28 cellular contexts compared by ENCODE assay signal in the genomic region with DNA sequence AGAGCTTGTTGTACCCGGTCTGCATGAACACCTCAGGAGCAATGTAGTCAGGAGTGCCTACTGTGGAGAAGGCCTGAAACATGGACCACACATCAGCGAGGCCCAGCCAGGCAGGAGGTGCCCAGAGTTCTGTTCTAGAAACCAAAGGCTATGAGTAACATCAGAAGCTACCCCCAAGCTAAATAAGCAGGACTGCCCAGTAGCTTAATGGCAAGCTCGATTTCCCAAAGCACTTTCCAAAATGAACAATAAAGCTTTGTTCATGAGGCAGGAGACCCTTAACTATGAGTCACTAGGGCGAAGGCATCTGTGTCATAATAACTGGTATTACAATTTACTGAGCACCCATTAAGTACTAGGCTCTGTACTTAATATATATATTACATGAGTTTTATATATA. TPM values are rescaled to one million over a fixed set of nuclear protein-coding genes. Genes with fewer than 3 reads are reported as not detected.
"Had no signal": no experiment of that assay in that cellular context is flagged by ENCODE, and none has a peak within 500 bp of the region (broad histone marks: within the 10 kb centered on the region; RNA-seq: fewer than 3 reads in every experiment).

No MANE protein-coding gene starts in this region.

- H3K4me1 Mint-ChIP-seq: activated CD8-positive, alpha-beta memory T cell treated with anti-CD3 and anti-CD28 coated beads, Interleukin-2, amount 10 ng/mL, durations not matched to agents 7 days and 5 days; brain; nephron progenitor cell had no signal

- H3K4me2 ChIP-seq: hepatocyte had no signal

- ATAC-seq: activated CD4-positive, CD25-positive, alpha-beta regulatory T cell treated with anti-CD3 and anti-CD28 coated beads, Interleukin-2, amount 50 U/mL, for 24 hours; activated CD8-positive, alpha-beta memory T cell treated with anti-CD3 and anti-CD28 coated beads, Interleukin-2, amount 10 ng/mL, durations not matched to agents 7 days and 5 days; activated CD8-positive, alpha-beta T cell treated with anti-CD3 and anti-CD28 coated beads for 36 hours; foreskin keratinocyte; pancreas; psoas muscle; right cardiac atrium; upper lobe of right lung had no signal

- H3K4me3 Mint-ChIP-seq: activated CD4-positive, alpha-beta T cell treated with anti-CD3 and anti-CD28 coated beads, Interleukin-2, amount 10 ng/mL, durations not matched to agents 24 days and 14 days; activated CD8-positive, alpha-beta memory T cell treated with anti-CD3 and anti-CD28 coated beads, Interleukin-2, amount 10 ng/mL, durations not matched to agents 7 days and 5 days; activated CD8-positive, alpha-beta T cell treated with anti-CD3 and anti-CD28 coated beads for 36 hours; brain; nephron progenitor cell; stimulated activated naive CD8-positive, alpha-beta T cell treated with anti-CD3 and anti-CD28 coated beads, Interleukin-15, Interleukin-2, amounts not matched to agents 100 ng/mL and 50 ng/mL, for 24 hours had no signal

- H3K9me3 ChIP-seq: pancreas, psoas muscle, thyroid gland, upper lobe of right lung had no signal

- H3K27ac ChIP-seq: foreskin keratinocyte, hepatocyte, pancreas, psoas muscle, thyroid gland, upper lobe of right lung, VCaP had no signal

- H3K4me1 ChIP-seq: foreskin keratinocyte, pancreas, psoas muscle, thyroid gland, upper lobe of right lung had no signal

- DNase-seq: activated CD4-positive, alpha-beta T cell treated with anti-CD3 and anti-CD28 coated beads, Interleukin-2, amount 10 ng/mL, durations not matched to agents 24 days and 14 days; activated CD8-positive, alpha-beta memory T cell treated with anti-CD3 and anti-CD28 coated beads, Interleukin-2, amount 10 ng/mL, durations not matched to agents 7 days and 5 days; activated CD8-positive, alpha-beta T cell treated with anti-CD3 and anti-CD28 coated beads for 36 hours; activated naive CD4-positive, alpha-beta T cell; activated T-cell treated with anti-CD3 and anti-CD28 coated beads for 4 hours; caudate nucleus; dermis blood vessel endothelial cell; effector CD8-positive, alpha-beta T cell; erythroblast; foreskin keratinocyte; glutamatergic neuron; mesenchymal stem cell; nephron progenitor cell; pancreas; psoas muscle; right cardiac atrium; stimulated activated CD4-positive, alpha-beta T cell treated with anti-CD3 and anti-CD28 coated beads, Interleukin-12 subunit alpha, Interleukin-12 subunit beta, amount 100 ng/mL, for 4 hours; substantia nigra; SW 1271; T-helper 2 cell; thyroid gland; upper lobe of right lung had no signal

- H3K27ac Mint-ChIP-seq: activated CD8-positive, alpha-beta memory T cell treated with anti-CD3 and anti-CD28 coated beads, Interleukin-2, amount 10 ng/mL, durations not matched to agents 7 days and 5 days; activated CD8-positive, alpha-beta T cell treated with anti-CD3 and anti-CD28 coated beads for 36 hours; brain; nephron progenitor cell; stimulated activated naive CD8-positive, alpha-beta T cell treated with anti-CD3 and anti-CD28 coated beads, Interleukin-15, Interleukin-2, amounts not matched to agents 100 ng/mL and 50 ng/mL, for 24 hours had no signal

- H3K79me2 ChIP-seq: hepatocyte had no signal

- H3K4me3 ChIP-seq: hepatocyte, pancreas, psoas muscle, thyroid gland, upper lobe of right lung had no signal

- H3K9me3 Mint-ChIP-seq: activated CD4-positive, alpha-beta T cell treated with anti-CD3 and anti-CD28 coated beads, Interleukin-2, amount 10 ng/mL, durations not matched to agents 24 days and 14 days; activated CD8-positive, alpha-beta T cell treated with anti-CD3 and anti-CD28 coated beads for 36 hours; brain; nephron progenitor cell; stimulated activated naive CD8-positive, alpha-beta T cell treated with anti-CD3 and anti-CD28 coated beads, Interleukin-15, Interleukin-2, amounts not matched to agents 100 ng/mL and 50 ng/mL, for 24 hours had no signal

- H2AFZ ChIP-seq: hepatocyte had no signal

- H3K27me3 ChIP-seq: foreskin keratinocyte, hepatocyte, pancreas, thyroid gland, upper lobe of right lung had no signal

- H3K27me3 Mint-ChIP-seq: activated CD4-positive, alpha-beta T cell treated with anti-CD3 and anti-CD28 coated beads, Interleukin-2, amount 10 ng/mL, durations not matched to agents 24 days and 14 days; activated CD8-positive, alpha-beta memory T cell treated with anti-CD3 and anti-CD28 coated beads, Interleukin-2, amount 10 ng/mL, durations not matched to agents 7 days and 5 days; activated CD8-positive, alpha-beta T cell treated with anti-CD3 and anti-CD28 coated beads for 36 hours; brain; stimulated activated naive CD8-positive, alpha-beta T cell treated with anti-CD3 and anti-CD28 coated beads, Interleukin-15, Interleukin-2, amounts not matched to agents 100 ng/mL and 50 ng/mL, for 24 hours had no signal

RNA-seq across cellular contexts. Expression of gene PXT1, which starts 57.3 kb away (rescaled TPM):
- total RNA-seq: dermis blood vessel endothelial cell, foreskin keratinocyte, hepatocyte, liver, pancreas, thyroid gland, upper lobe of right lung had no signal
- polyA plus RNA-seq: foreskin keratinocyte, hepatocyte, liver, pancreas had no signal
